In the genomic region with DNA sequence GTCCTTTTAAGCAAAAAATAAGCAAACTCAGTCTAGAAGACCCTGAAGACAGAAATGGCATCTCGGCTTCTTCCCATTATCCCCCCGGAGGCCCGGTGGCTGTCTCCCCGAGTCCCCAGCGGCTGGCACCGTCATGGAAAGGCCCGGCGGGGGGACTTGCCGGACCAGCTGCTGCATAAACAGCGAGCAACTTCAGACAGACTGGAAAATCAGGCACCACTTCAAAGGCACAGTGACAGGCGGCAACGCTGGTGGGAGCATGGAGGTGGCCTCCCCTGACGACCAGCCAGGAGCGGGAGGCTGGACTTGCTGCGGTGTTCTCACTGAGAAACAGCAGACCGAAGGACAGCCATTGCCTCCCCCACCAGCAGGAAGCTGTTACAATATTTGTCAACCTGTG, we compare ENCODE assay signal across 13 cellular contexts.
DNase-seq lines count a peak whose midpoint lies in the region.
"Had no signal": no experiment of that assay in that cellular context is flagged by ENCODE, and none has a peak within 500 bp of the region (broad histone marks: within the 10 kb centered on the region; RNA-seq: fewer than 3 reads in every experiment).

No MANE protein-coding gene starts in this region.

- DNase-seq in DMS 273 (lab: John Stamatoyannopoulos, UW; ENCODE audit: unreplicated experiment): peak; percentile 48
- no peak for DNase-seq in DMS 273 treated with DMSO at 0.1 percent for 48 hours (lab: John Stamatoyannopoulos, UW)
- peak; percentile 3 for DNase-seq in DMS153 (lab: John Stamatoyannopoulos, UW)
- DNase-seq in NCI-H1417 (lab: John Stamatoyannopoulos, UW): peak in 2 of 3 experiments; percentile 72 to 84
- peak; percentile 66 for DNase-seq in NCI-H69 (lab: John Stamatoyannopoulos, UW)
- DNase-seq in effector CD4-positive, alpha-beta T cell: no peak
- no peak for DNase-seq in NCI-H1694 (lab: John Stamatoyannopoulos, UW)
- DNase-seq in NCI-H1436 treated with DMSO at 0.1 percent for 48 hours (lab: John Stamatoyannopoulos, UW): no peak
- DNase-seq: BE2C; CD8-positive, alpha-beta memory T cell; NCI-H1694 treated with DMSO at 0.1 percent for 48 hours; NK-92 treated with Interleukin-12 subunit alpha and Interleukin-12 subunit beta, amount 100 ng/mL, for 24 hours; SIG-M5 had no signal

Comparison
In these comparisons a context has a peak if more than half of its experiments do, and no peak if none do; other contexts are left out.
1. DNase-seq: peak in DMS 273 (single experiment), DMS153 (single experiment), NCI-H1417 (2 of 3) and NCI-H69 (single experiment); none in DMS 273 treated with DMSO at 0.1 percent for 48 hours (single experiment), effector CD4-positive, alpha-beta T cell (single experiment), NCI-H1694 (single experiment) and NCI-H1436 treated with DMSO at 0.1 percent for 48 hours (single experiment).